17 cellular contexts compared by ENCODE assay signal in genomic region chr16:69313469-69313868, GRCh38. TPM values are rescaled to one million over a fixed set of nuclear protein-coding genes. Genes with fewer than 3 reads are reported as not detected.
DNase-seq lines count a peak whose midpoint lies in the region; ATAC-seq, FAIRE-seq and TF ChIP-seq lines count a peak whose summit lies in the region.
"Had no signal": no experiment of that assay in that cellular context is flagged by ENCODE, and none has a peak within 500 bp of the region (broad histone marks: within the 10 kb centered on the region; RNA-seq: fewer than 3 reads in every experiment).

No MANE protein-coding gene starts in this region.

- no peak for ATAC-seq in stimulated activated naive CD8-positive, alpha-beta T cell treated with anti-CD3 and anti-CD28 coated beads, Interleukin-15, Interleukin-2, amounts not matched to agents 100 U/mL and 50 U/mL, for 24 hours
- no peak for ATAC-seq in HepG2

- H3K4me1 ChIP-seq in HepG2 (ENCODE audit: insufficient read depth, low read length), result peaks cover 34% of the 10 kb centered on the region
- H3K4me1 ChIP-seq: SJCRH30 had no signal

- H3K9me3 Mint-ChIP-seq in stimulated activated naive CD8-positive, alpha-beta T cell treated with anti-CD3 and anti-CD28 coated beads, Interleukin-15, Interleukin-2, amounts not matched to agents 100 ng/mL and 50 ng/mL, for 24 hours, result no peaks in the 10 kb centered on the region
- H3K9me3 Mint-ChIP-seq in activated CD4-positive, alpha-beta memory T cell treated with anti-CD3 and anti-CD28 coated beads, Interleukin-2, amount 10 ng/mL, durations not matched to agents 7 days and 5 days, result no peaks in the 10 kb centered on the region

- no peak for DNase-seq in stimulated activated naive CD8-positive, alpha-beta T cell treated with anti-CD3 and anti-CD28 coated beads, Interleukin-15, Interleukin-2, amounts not matched to agents 100 U/mL and 50 U/mL, for 24 hours
- no peak for DNase-seq in activated CD4-positive, alpha-beta memory T cell treated with anti-CD3 and anti-CD28 coated beads, Interleukin-2, amount 10 ng/mL, durations not matched to agents 7 days and 5 days
- DNase-seq in HepG2 (ENCODE audit: low spot score) (no peak), retina (no peak), LoVo (ENCODE audit: low spot score) (no peak), NCI-H1092 treated with DMSO at 0.1 percent for 48 hours (lab: John Stamatoyannopoulos, UW) (no peak)
- no peak for DNase-seq in effector CD8-positive, alpha-beta T cell (lab: John Stamatoyannopoulos, UW)
- DNase-seq: anterior cingulate cortex, BE2C, colonic mucosa, NCI-H1092, SJCRH30 had no signal

- no peaks in the 10 kb centered on the region for H3K27me3 Mint-ChIP-seq in stimulated activated naive CD8-positive, alpha-beta T cell treated with anti-CD3 and anti-CD28 coated beads, Interleukin-15, Interleukin-2, amounts not matched to agents 100 ng/mL and 50 ng/mL, for 24 hours
- H3K27me3 Mint-ChIP-seq in activated CD4-positive, alpha-beta memory T cell treated with anti-CD3 and anti-CD28 coated beads, Interleukin-2, amount 10 ng/mL, durations not matched to agents 7 days and 5 days, result no peaks in the 10 kb centered on the region

- H2AFZ ChIP-seq in HepG2 (ENCODE audit: low read length), result no peak overlapping the region

- H3K79me2 ChIP-seq in HepG2 (ENCODE audit: insufficient read depth, low read length), result peaks cover 24% of the 10 kb centered on the region

- intact Hi-C loops in HepG2 (cut with micrococcal nuclease; ENCODE audit: unreplicated experiment), result no loop called here

- 97% methylated on average over 5 of the region's 5 CpGs for WGBS in HepG2 (ENCODE audit: low lambda C conversion rate)

- H3K4me3 ChIP-seq in HepG2 (replicated peaks in 1 of 3; ENCODE audit: insufficient read depth in 1 of 3, low read depth in 2 of 3, low read length in 3 of 3), result no peak overlapping the region
- H3K4me3 ChIP-seq: colonic mucosa, HAP-1, SJCRH30, uterus had no signal

- no peak for TF ChIP-seq POLR2A in HepG2 (IDR thresholded peaks at IDR 0.05; ENCODE audit: insufficient read depth in 1 of 2, low read depth in 2 of 2, low read length in 2 of 2)

- peaks cover 23% of the 10 kb centered on the region for H3K4me1 Mint-ChIP-seq in stimulated activated naive CD8-positive, alpha-beta T cell treated with anti-CD3 and anti-CD28 coated beads, Interleukin-15, Interleukin-2, amounts not matched to agents 100 ng/mL and 50 ng/mL, for 24 hours (ENCODE audit: low read depth)
- H3K4me1 Mint-ChIP-seq in activated CD4-positive, alpha-beta memory T cell treated with anti-CD3 and anti-CD28 coated beads, Interleukin-2, amount 10 ng/mL, durations not matched to agents 7 days and 5 days, result peaks cover 22% of the 10 kb centered on the region

- CTCF ChIA-PET in activated CD4-positive, alpha-beta memory T cell treated with anti-CD3 and anti-CD28 coated beads, Interleukin-2, amount 10 ng/mL, durations not matched to agents 7 days and 5 days (lab: Charles Lee), result interaction anchor here (2.1 kb wide), 1 partner anchor 15 kb away, joined by 6 read pairs; no protein-coding TSS in a partner anchor
- CTCF ChIA-PET in HepG2 (lab: Yijun Ruan, JAX; ENCODE audit: low intra/inter-chr PET ratio, low total read pairs), result no interaction called here

- POLR2A ChIA-PET in activated CD4-positive, alpha-beta memory T cell treated with anti-CD3 and anti-CD28 coated beads, Interleukin-2, amount 10 ng/mL, durations not matched to agents 7 days and 5 days (lab: Charles Lee), result interaction anchor here (3.5 to 4.6 kb wide), 2 partner anchors 15 to 126 kb away, joined by 16 to 49 read pairs; partner anchors contain the start of genes PDF and SNTB2
- POLR2A ChIA-PET in HepG2 (lab: Yijun Ruan, JAX), result interaction anchor here (3.0 kb wide), 1 partner anchor 13 kb away, joined by 14 read pairs; no protein-coding TSS in a partner anchor

- 0 out of 2 replicates have a peak, but pooled peaks cover 4% of the 10 kb centered on the region for H4K20me1 ChIP-seq in HepG2 (ENCODE audit: insufficient read depth, low read length)

- no peak overlapping the region for H3K9ac ChIP-seq in HepG2 (ENCODE audit: insufficient read depth, low read depth, low read length)

- peak overlapping the region; percentile 80 for H3K27ac Mint-ChIP-seq in stimulated activated naive CD8-positive, alpha-beta T cell treated with anti-CD3 and anti-CD28 coated beads, Interleukin-15, Interleukin-2, amounts not matched to agents 100 ng/mL and 50 ng/mL, for 24 hours
- H3K27ac Mint-ChIP-seq in activated CD4-positive, alpha-beta memory T cell treated with anti-CD3 and anti-CD28 coated beads, Interleukin-2, amount 10 ng/mL, durations not matched to agents 7 days and 5 days, result no peak overlapping the region

- in situ Hi-C loops in HepG2 (cut with HindIII; ENCODE audit: extremely low pct_ligation_motif_present, low pct_unique_long_range_greater_than_20kb), result no loop called here

- no TSS peak for BruUV-seq in HepG2 (replicated peaks; lab: Mats Ljungman, UMichigan)

- FAIRE-seq in HepG2 (lab: Jason Lieb, UNC), result no peak

- TF ChIP-seq RAD21 in HepG2 (CRISPR knock-in tag; IDR thresholded peaks at IDR 0.05), result no peak

- peaks cover 23 to 33% of the 10 kb centered on the region in 2 experiments; a peak in 4 of 5 replicates for H3K36me3 ChIP-seq in HepG2 (replicated peaks in 1 of 2; ENCODE audit: control insufficient read depth in 1 of 2, insufficient read depth in 2 of 2, low read length in 2 of 2)
- H3K36me3 ChIP-seq: uterus had no signal

- H3K9me3 ChIP-seq in HepG2 (ENCODE audit: low read length), result no peaks in the 10 kb centered on the region
- H3K9me3 ChIP-seq: BE2C, colonic mucosa, HAP-1, SJCRH30, uterus had no signal

- H3K27me3 ChIP-seq in HepG2 (ENCODE audit: control insufficient read depth in 1 of 2, insufficient read depth in 2 of 2, low read length in 2 of 2), result no peaks in the 10 kb centered on the region
- H3K27me3 ChIP-seq: BE2C, colonic mucosa, SJCRH30, uterus had no signal

- no peak overlapping the region for H3K4me2 ChIP-seq in HepG2 (ENCODE audit: low read depth, low read length)

- H3K4me3 Mint-ChIP-seq in stimulated activated naive CD8-positive, alpha-beta T cell treated with anti-CD3 and anti-CD28 coated beads, Interleukin-15, Interleukin-2, amounts not matched to agents 100 ng/mL and 50 ng/mL, for 24 hours, result peak overlapping the region; percentile 69
- peak overlapping the region; percentile 47 for H3K4me3 Mint-ChIP-seq in activated CD4-positive, alpha-beta memory T cell treated with anti-CD3 and anti-CD28 coated beads, Interleukin-2, amount 10 ng/mL, durations not matched to agents 7 days and 5 days

- no peak overlapping the region for H3K27ac ChIP-seq in HepG2 (ENCODE audit: extremely low read length, insufficient read depth, low read length)
- H3K27ac ChIP-seq: colonic mucosa, SJCRH30, uterus had no signal

- TF ChIP-seq EP300 in HepG2 (IDR thresholded peaks at IDR 0.05; ENCODE audit: low read depth in 2 of 2, low read length in 2 of 2), result no peak
- no peak for TF ChIP-seq EP300 in HepG2 (CRISPR knock-in tag; IDR thresholded peaks at IDR 0.05; ENCODE audit: borderline replicate concordance)

- no peak for TF ChIP-seq CTCF in HepG2 (CRISPR knock-in tag; IDR thresholded peaks at IDR 0.05)

- H3K36me3 Mint-ChIP-seq in stimulated activated naive CD8-positive, alpha-beta T cell treated with anti-CD3 and anti-CD28 coated beads, Interleukin-15, Interleukin-2, amounts not matched to agents 100 ng/mL and 50 ng/mL, for 24 hours (ENCODE audit: low read depth), result peaks cover 31% of the 10 kb centered on the region
- peaks cover 48% of the 10 kb centered on the region for H3K36me3 Mint-ChIP-seq in activated CD4-positive, alpha-beta memory T cell treated with anti-CD3 and anti-CD28 coated beads, Interleukin-2, amount 10 ng/mL, durations not matched to agents 7 days and 5 days (ENCODE audit: low read depth)

RNA-seq across cellular contexts. Expression of gene VPS4A, which starts 2.3 kb away (rescaled TPM):
- total RNA-seq in activated CD4-positive, alpha-beta memory T cell treated with anti-CD3 and anti-CD28 coated beads, Interleukin-2, amount 10 ng/mL, durations not matched to agents 7 days and 5 days, result 10 to 100 TPM; 32.3 to 34.9 TPM
- 21.0 and 27.9 TPM in 2 replicates for total RNA-seq in HepG2 (2016; rRNA removed; fragmentation: Illumina TruSeq; extraction: Trizol)
- 22.9 and 26.6 TPM in 2 replicates for total RNA-seq in HepG2 (2016; cell fraction: cytosol; rRNA removed; fragmentation: Illumina TruSeq; extraction: Trizol; ENCODE audit: low read depth)
- total RNA-seq in HepG2 (2016; cell fraction: insoluble cytoplasmic fraction; rRNA removed; fragmentation: Illumina TruSeq; extraction: Trizol), result 20.6 and 26.3 TPM in 2 replicates
- total RNA-seq in HepG2 (2016; cell fraction: membrane; rRNA removed; fragmentation: Illumina TruSeq; extraction: Trizol), result 35.0 and 37.1 TPM in 2 replicates
- 20.1 and 24.2 TPM in 2 replicates for total RNA-seq in HepG2 (2016; cell fraction: nucleus; rRNA removed; fragmentation: Illumina TruSeq; extraction: Trizol)
- 13.2 and 15.7 TPM in 2 replicates for polyA plus RNA-seq in HepG2 (2011; rRNA removed)
- 13.5 TPM in 2 replicates for polyA plus RNA-seq in HepG2 (2011; cell fraction: cytosol; rRNA removed)
- polyA plus RNA-seq in HepG2 (2011; cell fraction: nucleus; rRNA removed), result 19.8 and 23.6 TPM in 2 replicates
- 35.1 and 39.0 TPM in 2 replicates for polyA plus RNA-seq in HepG2 (2012)
- 17.7 and 22.9 TPM in 2 replicates for polyA plus RNA-seq in HepG2 (2016; cell fraction: cytosol; fragmentation: Illumina TruSeq; extraction: Trizol; ENCODE audit: low read depth)
- 25.9 and 27.3 TPM in 2 replicates for polyA plus RNA-seq in HepG2 (2016; cell fraction: insoluble cytoplasmic fraction; fragmentation: Illumina TruSeq; extraction: Trizol; ENCODE audit: low read depth)
- polyA plus RNA-seq in HepG2 (2016; cell fraction: membrane; fragmentation: Illumina TruSeq; extraction: Trizol; ENCODE audit: low read depth), result 29.1 and 33.5 TPM in 2 replicates
- 40.5 and 45.1 TPM in 2 replicates for polyA plus RNA-seq in HepG2 (2016; cell fraction: nucleus; fragmentation: Illumina TruSeq; extraction: Trizol; ENCODE audit: insufficient read depth, low read depth)
- 26.2 and 31.9 TPM in 2 replicates for polyA minus RNA-seq in HepG2 (2011; rRNA and poly(A)+ RNA removed; ENCODE audit: low replicate concordance)
- polyA minus RNA-seq in HepG2 (2011; cell fraction: cytosol; rRNA and poly(A)+ RNA removed), result 8.4 and 11.2 TPM in 2 replicates
- polyA minus RNA-seq in HepG2 (2011; cell fraction: nucleus; rRNA and poly(A)+ RNA removed), result 15.3 and 19.3 TPM in 2 replicates

RNA-seq across cellular contexts. Expression of gene PDF, which starts 16.9 kb away (rescaled TPM):
- 1 to 10 TPM; 8.8 to 9.7 TPM for total RNA-seq in activated CD4-positive, alpha-beta memory T cell treated with anti-CD3 and anti-CD28 coated beads, Interleukin-2, amount 10 ng/mL, durations not matched to agents 7 days and 5 days
- 26.8 and 48.8 TPM in 2 replicates for total RNA-seq in HepG2 (2016; rRNA removed; fragmentation: Illumina TruSeq; extraction: Trizol)
- total RNA-seq in HepG2 (2016; cell fraction: cytosol; rRNA removed; fragmentation: Illumina TruSeq; extraction: Trizol; ENCODE audit: low read depth), result 18.2 and 24.6 TPM in 2 replicates
- 28.5 and 44.0 TPM in 2 replicates for total RNA-seq in HepG2 (2016; cell fraction: insoluble cytoplasmic fraction; rRNA removed; fragmentation: Illumina TruSeq; extraction: Trizol)
- 38.4 and 44.7 TPM in 2 replicates for total RNA-seq in HepG2 (2016; cell fraction: membrane; rRNA removed; fragmentation: Illumina TruSeq; extraction: Trizol)
- total RNA-seq in HepG2 (2016; cell fraction: nucleus; rRNA removed; fragmentation: Illumina TruSeq; extraction: Trizol), result 29.9 and 30.3 TPM in 2 replicates
- polyA plus RNA-seq in HepG2 (2011; rRNA removed), result 12.4 and 15.5 TPM in 2 replicates
- 22.8 and 23.1 TPM in 2 replicates for polyA plus RNA-seq in HepG2 (2011; cell fraction: cytosol; rRNA removed)
- 24.7 and 25.0 TPM in 2 replicates for polyA plus RNA-seq in HepG2 (2011; cell fraction: nucleus; rRNA removed)
- polyA plus RNA-seq in HepG2 (2012), result 6.4 and 8.7 TPM in 2 replicates
- 23.5 and 29.1 TPM in 2 replicates for polyA plus RNA-seq in HepG2 (2016; cell fraction: cytosol; fragmentation: Illumina TruSeq; extraction: Trizol; ENCODE audit: low read depth)
- 23.7 and 27.1 TPM in 2 replicates for polyA plus RNA-seq in HepG2 (2016; cell fraction: insoluble cytoplasmic fraction; fragmentation: Illumina TruSeq; extraction: Trizol; ENCODE audit: low read depth)
- polyA plus RNA-seq in HepG2 (2016; cell fraction: membrane; fragmentation: Illumina TruSeq; extraction: Trizol; ENCODE audit: low read depth), result 21.1 and 25.6 TPM in 2 replicates
- polyA plus RNA-seq in HepG2 (2016; cell fraction: nucleus; fragmentation: Illumina TruSeq; extraction: Trizol; ENCODE audit: insufficient read depth, low read depth), result 37.8 and 54.6 TPM in 2 replicates
- 4.4 and 16.0 TPM in 2 replicates for polyA minus RNA-seq in HepG2 (2011; rRNA and poly(A)+ RNA removed; ENCODE audit: low replicate concordance)
- polyA minus RNA-seq in HepG2 (2011; cell fraction: cytosol; rRNA and poly(A)+ RNA removed), result 15.6 and 19.5 TPM in 2 replicates
- polyA minus RNA-seq in HepG2 (2011; cell fraction: nucleus; rRNA and poly(A)+ RNA removed), result 6.3 and 19.4 TPM in 2 replicates

RNA-seq across cellular contexts. Expression of gene COG8, which starts 25.9 kb away (rescaled TPM):
- 10 to 100 TPM; 30.6 to 30.7 TPM for total RNA-seq in activated CD4-positive, alpha-beta memory T cell treated with anti-CD3 and anti-CD28 coated beads, Interleukin-2, amount 10 ng/mL, durations not matched to agents 7 days and 5 days
- total RNA-seq in HepG2 (2016; rRNA removed; fragmentation: Illumina TruSeq; extraction: Trizol), result 52.1 and 55.3 TPM in 2 replicates
- 10.7 and 10.9 TPM in 2 replicates for total RNA-seq in HepG2 (2016; cell fraction: cytosol; rRNA removed; fragmentation: Illumina TruSeq; extraction: Trizol; ENCODE audit: low read depth)
- total RNA-seq in HepG2 (2016; cell fraction: insoluble cytoplasmic fraction; rRNA removed; fragmentation: Illumina TruSeq; extraction: Trizol), result 51.4 and 55.0 TPM in 2 replicates
- 19.3 and 21.7 TPM in 2 replicates for total RNA-seq in HepG2 (2016; cell fraction: membrane; rRNA removed; fragmentation: Illumina TruSeq; extraction: Trizol)
- total RNA-seq in HepG2 (2016; cell fraction: nucleus; rRNA removed; fragmentation: Illumina TruSeq; extraction: Trizol), result 36.9 and 39.9 TPM in 2 replicates
- 45.5 and 53.9 TPM in 2 replicates for polyA plus RNA-seq in HepG2 (2011; rRNA removed)
- polyA plus RNA-seq in HepG2 (2011; cell fraction: cytosol; rRNA removed), result 41.6 and 42.2 TPM in 2 replicates
- polyA plus RNA-seq in HepG2 (2011; cell fraction: nucleus; rRNA removed), result 54.2 and 55.8 TPM in 2 replicates
- polyA plus RNA-seq in HepG2 (2012), result 25.6 and 25.8 TPM in 2 replicates
- polyA plus RNA-seq in HepG2 (2016; cell fraction: cytosol; fragmentation: Illumina TruSeq; extraction: Trizol; ENCODE audit: low read depth), result 4.5 and 4.6 TPM in 2 replicates
- polyA plus RNA-seq in HepG2 (2016; cell fraction: insoluble cytoplasmic fraction; fragmentation: Illumina TruSeq; extraction: Trizol; ENCODE audit: low read depth), result 43.6 and 45.3 TPM in 2 replicates
- 8.1 and 10.3 TPM in 2 replicates for polyA plus RNA-seq in HepG2 (2016; cell fraction: membrane; fragmentation: Illumina TruSeq; extraction: Trizol; ENCODE audit: low read depth)
- 58.0 and 62.4 TPM in 2 replicates for polyA plus RNA-seq in HepG2 (2016; cell fraction: nucleus; fragmentation: Illumina TruSeq; extraction: Trizol; ENCODE audit: insufficient read depth, low read depth)
- 107 and 148 TPM in 2 replicates for polyA minus RNA-seq in HepG2 (2011; rRNA and poly(A)+ RNA removed; ENCODE audit: low replicate concordance)
- 58.2 and 58.3 TPM in 2 replicates for polyA minus RNA-seq in HepG2 (2011; cell fraction: cytosol; rRNA and poly(A)+ RNA removed)
- polyA minus RNA-seq in HepG2 (2011; cell fraction: nucleus; rRNA and poly(A)+ RNA removed), result 63.6 and 70.5 TPM in 2 replicates

RNA-seq across cellular contexts. Expression of gene NIP7, which starts 26.1 kb away (rescaled TPM):
- 10 to 100 TPM; 36.0 to 36.7 TPM for total RNA-seq in activated CD4-positive, alpha-beta memory T cell treated with anti-CD3 and anti-CD28 coated beads, Interleukin-2, amount 10 ng/mL, durations not matched to agents 7 days and 5 days
- total RNA-seq in HepG2 (2016; rRNA removed; fragmentation: Illumina TruSeq; extraction: Trizol), result 114 and 144 TPM in 2 replicates
- 18.2 and 22.3 TPM in 2 replicates for total RNA-seq in HepG2 (2016; cell fraction: cytosol; rRNA removed; fragmentation: Illumina TruSeq; extraction: Trizol; ENCODE audit: low read depth)
- 111 and 158 TPM in 2 replicates for total RNA-seq in HepG2 (2016; cell fraction: insoluble cytoplasmic fraction; rRNA removed; fragmentation: Illumina TruSeq; extraction: Trizol)
- total RNA-seq in HepG2 (2016; cell fraction: membrane; rRNA removed; fragmentation: Illumina TruSeq; extraction: Trizol), result 44.6 and 49.9 TPM in 2 replicates
- total RNA-seq in HepG2 (2016; cell fraction: nucleus; rRNA removed; fragmentation: Illumina TruSeq; extraction: Trizol), result 41.5 and 45.6 TPM in 2 replicates
- polyA plus RNA-seq in HepG2 (2011; rRNA removed), result 14.0 and 15.3 TPM in 2 replicates
- 14.2 and 20.2 TPM in 2 replicates for polyA plus RNA-seq in HepG2 (2011; cell fraction: cytosol; rRNA removed)
- polyA plus RNA-seq in HepG2 (2011; cell fraction: nucleus; rRNA removed), result 6.7 and 10.3 TPM in 2 replicates
- 36.0 and 46.6 TPM in 2 replicates for polyA plus RNA-seq in HepG2 (2012)
- polyA plus RNA-seq in HepG2 (2016; cell fraction: cytosol; fragmentation: Illumina TruSeq; extraction: Trizol; ENCODE audit: low read depth), result 8.3 and 9.9 TPM in 2 replicates
- 140 and 161 TPM in 2 replicates for polyA plus RNA-seq in HepG2 (2016; cell fraction: insoluble cytoplasmic fraction; fragmentation: Illumina TruSeq; extraction: Trizol; ENCODE audit: low read depth)
- polyA plus RNA-seq in HepG2 (2016; cell fraction: membrane; fragmentation: Illumina TruSeq; extraction: Trizol; ENCODE audit: low read depth), result 25.6 and 25.8 TPM in 2 replicates
- polyA plus RNA-seq in HepG2 (2016; cell fraction: nucleus; fragmentation: Illumina TruSeq; extraction: Trizol; ENCODE audit: insufficient read depth, low read depth), result 69.5 and 74.1 TPM in 2 replicates
- 18.1 and 22.6 TPM in 2 replicates for polyA minus RNA-seq in HepG2 (2011; rRNA and poly(A)+ RNA removed; ENCODE audit: low replicate concordance)
- 14.7 and 15.0 TPM in 2 replicates for polyA minus RNA-seq in HepG2 (2011; cell fraction: cytosol; rRNA and poly(A)+ RNA removed)
- polyA minus RNA-seq in HepG2 (2011; cell fraction: nucleus; rRNA and poly(A)+ RNA removed), result 21.9 and 26.0 TPM in 2 replicates

RNA-seq across cellular contexts. Expression of gene TMED6, which starts 38.1 kb away (rescaled TPM):
- total RNA-seq in activated CD4-positive, alpha-beta memory T cell treated with anti-CD3 and anti-CD28 coated beads, Interleukin-2, amount 10 ng/mL, durations not matched to agents 7 days and 5 days, result 1 to 10 TPM; 1.3 to 1.8 TPM
- 6.4 and 14.4 TPM in 2 replicates for total RNA-seq in HepG2 (2016; rRNA removed; fragmentation: Illumina TruSeq; extraction: Trizol)
- 2.9 and 4.8 TPM in 2 replicates for total RNA-seq in HepG2 (2016; cell fraction: cytosol; rRNA removed; fragmentation: Illumina TruSeq; extraction: Trizol; ENCODE audit: low read depth)
- total RNA-seq in HepG2 (2016; cell fraction: insoluble cytoplasmic fraction; rRNA removed; fragmentation: Illumina TruSeq; extraction: Trizol), result 9.7 and 13.1 TPM in 2 replicates
- total RNA-seq in HepG2 (2016; cell fraction: membrane; rRNA removed; fragmentation: Illumina TruSeq; extraction: Trizol), result 4.0 and 4.4 TPM in 2 replicates
- 9.6 and 11.2 TPM in 2 replicates for total RNA-seq in HepG2 (2016; cell fraction: nucleus; rRNA removed; fragmentation: Illumina TruSeq; extraction: Trizol)
- 9.8 and 10.5 TPM in 2 replicates for polyA plus RNA-seq in HepG2 (2011; rRNA removed)
- polyA plus RNA-seq in HepG2 (2011; cell fraction: cytosol; rRNA removed), result 8.0 and 12.8 TPM in 2 replicates
- polyA plus RNA-seq in HepG2 (2011; cell fraction: nucleus; rRNA removed), result 3.0 and 4.5 TPM in 2 replicates
- 6.0 and 10.3 TPM in 2 replicates for polyA plus RNA-seq in HepG2 (2012)
- 3.8 and 4.3 TPM in 2 replicates for polyA plus RNA-seq in HepG2 (2016; cell fraction: cytosol; fragmentation: Illumina TruSeq; extraction: Trizol; ENCODE audit: low read depth)
- 7.5 and 10.5 TPM in 2 replicates for polyA plus RNA-seq in HepG2 (2016; cell fraction: insoluble cytoplasmic fraction; fragmentation: Illumina TruSeq; extraction: Trizol; ENCODE audit: low read depth)
- 3.5 and 4.2 TPM in 2 replicates for polyA plus RNA-seq in HepG2 (2016; cell fraction: membrane; fragmentation: Illumina TruSeq; extraction: Trizol; ENCODE audit: low read depth)
- polyA plus RNA-seq in HepG2 (2016; cell fraction: nucleus; fragmentation: Illumina TruSeq; extraction: Trizol; ENCODE audit: insufficient read depth, low read depth), result 17.8 and 20.3 TPM in 2 replicates
- 1.3 and 10.3 TPM in 2 replicates for polyA minus RNA-seq in HepG2 (2011; rRNA and poly(A)+ RNA removed; ENCODE audit: low replicate concordance)
- 1.6 and 2.7 TPM in 2 replicates for polyA minus RNA-seq in HepG2 (2011; cell fraction: cytosol; rRNA and poly(A)+ RNA removed)
- polyA minus RNA-seq in HepG2 (2011; cell fraction: nucleus; rRNA and poly(A)+ RNA removed), result 6.2 and 6.7 TPM in 2 replicates
- total RNA-seq: epithelial cell of proximal tubule, SJCRH30, skeletal muscle tissue had no signal
